In genomic region chr5:67031689-67032088, GRCh38 we compare ENCODE assay signal across 11 cellular contexts.
A peak's percentile ranks its signal among the peaks of the same experiment; 100 is the strongest.
DNase-seq lines count a peak whose midpoint lies in the region; ATAC-seq and TF ChIP-seq lines count a peak whose summit lies in the region.
"Had no signal": no experiment of that assay in that cellular context is flagged by ENCODE, and none has a peak within 500 bp of the region (broad histone marks: within the 10 kb centered on the region; RNA-seq: fewer than 3 reads in every experiment).

No MANE protein-coding gene starts in this region.

- TF ChIP-seq EP300 in esophagus muscularis mucosa (IDR thresholded peaks at IDR 0.05): no peak

- H3K27me3 Mint-ChIP-seq in activated CD4-positive, alpha-beta memory T cell treated with anti-CD3 and anti-CD28 coated beads for 36 hours: no peaks in the 10 kb centered on the region
- no peaks in the 10 kb centered on the region for H3K27me3 Mint-ChIP-seq in activated CD4-positive, alpha-beta memory T cell treated with anti-CD3 and anti-CD28 coated beads, Interleukin-2, amount 10 ng/mL, durations not matched to agents 7 days and 5 days
- H3K27me3 Mint-ChIP-seq in T-helper 2 cell treated with Interferon-gamma antibody and Interleukin-4, amounts not matched to agents 5 μg/mL and 100 μg/mL, for 36 hours (ENCODE audit: low read depth): no peaks in the 10 kb centered on the region

- H3K9me3 Mint-ChIP-seq in activated CD4-positive, alpha-beta memory T cell treated with anti-CD3 and anti-CD28 coated beads for 36 hours: no peaks in the 10 kb centered on the region
- no peaks in the 10 kb centered on the region for H3K9me3 Mint-ChIP-seq in activated CD4-positive, alpha-beta memory T cell treated with anti-CD3 and anti-CD28 coated beads, Interleukin-2, amount 10 ng/mL, durations not matched to agents 7 days and 5 days
- H3K9me3 Mint-ChIP-seq in T-helper 2 cell treated with Interferon-gamma antibody and Interleukin-4, amounts not matched to agents 5 μg/mL and 100 μg/mL, for 36 hours: no peaks in the 10 kb centered on the region

- POLR2A ChIA-PET in activated CD4-positive, alpha-beta memory T cell treated with anti-CD3 and anti-CD28 coated beads for 36 hours (lab: Charles Lee): interaction anchor here (0.9 to 1.6 kb wide), 3 partner anchors 9 to 19 kb away, joined by 3 to 4 read pairs (median 4); no protein-coding TSS in a partner anchor
- POLR2A ChIA-PET in activated CD4-positive, alpha-beta memory T cell treated with anti-CD3 and anti-CD28 coated beads, Interleukin-2, amount 10 ng/mL, durations not matched to agents 7 days and 5 days (lab: Charles Lee): no interaction called here

- TF ChIP-seq CTCF in esophagus muscularis mucosa (IDR thresholded peaks at IDR 0.05) (no peak), psoas muscle (IDR thresholded peaks at IDR 0.05) (no peak), GM20000 (IDR thresholded peaks at IDR 0.05; ENCODE audit: extremely low read depth, missing control alignments) (no peak), upper lobe of right lung (IDR thresholded peaks at IDR 0.05) (no peak)

- no peak overlapping the region for H3K4me3 ChIP-seq in esophagus muscularis mucosa
- H3K4me3 ChIP-seq in psoas muscle: peak overlapping the region; percentile 26
- H3K4me3 ChIP-seq in upper lobe of right lung: no peak overlapping the region
- H3K4me3 ChIP-seq: sigmoid colon had no signal

- intact Hi-C loops in activated CD4-positive, alpha-beta memory T cell treated with anti-CD3 and anti-CD28 coated beads for 36 hours (cut with micrococcal nuclease): loop anchor here (1.0 to 5.0 kb wide), 4 partner anchors 10 to 36 kb away; no protein-coding TSS in a partner anchor
- intact Hi-C loops in esophagus muscularis mucosa (cut with DNase I) (no loop called here), psoas muscle (cut with DNase I) (no loop called here), upper lobe of right lung (cut with DNase I) (no loop called here)

- CTCF ChIA-PET in activated CD4-positive, alpha-beta memory T cell treated with anti-CD3 and anti-CD28 coated beads for 36 hours (lab: Charles Lee): no interaction called here
- CTCF ChIA-PET in activated CD4-positive, alpha-beta memory T cell treated with anti-CD3 and anti-CD28 coated beads, Interleukin-2, amount 10 ng/mL, durations not matched to agents 7 days and 5 days (lab: Charles Lee): no interaction called here

- H3K9me3 ChIP-seq in esophagus muscularis mucosa (no peaks in the 10 kb centered on the region), psoas muscle (no peaks in the 10 kb centered on the region), upper lobe of right lung (no peaks in the 10 kb centered on the region)
- H3K9me3 ChIP-seq: sigmoid colon had no signal

- ATAC-seq in psoas muscle (peak; percentile 53 to 69 (median 64)), upper lobe of right lung (no peak)

- H3K4me1 ChIP-seq in esophagus muscularis mucosa (peaks cover 38 to 86% (median 65%) of the 10 kb centered on the region in 4 donors), psoas muscle (peaks cover 64% of the 10 kb centered on the region), upper lobe of right lung (peaks cover 50% of the 10 kb centered on the region)

- peaks cover 70% of the 10 kb centered on the region for H3K4me1 Mint-ChIP-seq in activated CD4-positive, alpha-beta memory T cell treated with anti-CD3 and anti-CD28 coated beads for 36 hours (ENCODE audit: low read depth)
- peaks cover 46% of the 10 kb centered on the region for H3K4me1 Mint-ChIP-seq in activated CD4-positive, alpha-beta memory T cell treated with anti-CD3 and anti-CD28 coated beads, Interleukin-2, amount 10 ng/mL, durations not matched to agents 7 days and 5 days
- peaks cover 23% of the 10 kb centered on the region for H3K4me1 Mint-ChIP-seq in T-helper 2 cell treated with Interferon-gamma antibody and Interleukin-4, amounts not matched to agents 5 μg/mL and 100 μg/mL, for 36 hours (ENCODE audit: low read depth)

- TF ChIP-seq POLR2A in esophagus muscularis mucosa (IDR thresholded peaks at IDR 0.05; ENCODE audit: low read depth): no peak

- no peaks in the 10 kb centered on the region for H3K27me3 ChIP-seq in esophagus muscularis mucosa
- no peaks in the 10 kb centered on the region for H3K27me3 ChIP-seq in psoas muscle (ENCODE audit: insufficient read depth in 3 of 3, low read length in 2 of 3)
- no peaks in the 10 kb centered on the region for H3K27me3 ChIP-seq in upper lobe of right lung
- H3K27me3 ChIP-seq: sigmoid colon had no signal

- no peak overlapping the region for H3K4me3 Mint-ChIP-seq in activated CD4-positive, alpha-beta memory T cell treated with anti-CD3 and anti-CD28 coated beads for 36 hours
- H3K4me3 Mint-ChIP-seq in activated CD4-positive, alpha-beta memory T cell treated with anti-CD3 and anti-CD28 coated beads, Interleukin-2, amount 10 ng/mL, durations not matched to agents 7 days and 5 days: no peak overlapping the region
- no peak overlapping the region for H3K4me3 Mint-ChIP-seq in T-helper 2 cell treated with Interferon-gamma antibody and Interleukin-4, amounts not matched to agents 5 μg/mL and 100 μg/mL, for 36 hours

- WGBS in esophagus muscularis mucosa: 32% methylated on average over 3 of the region's 3 CpGs
- 30 to 42% (median 40%) methylated on average over 3 of the region's 3 CpGs for WGBS in psoas muscle, 3 donors

- H3K27ac ChIP-seq in esophagus muscularis mucosa (replicated peaks in 1 of 4): peak overlapping the region; percentile 10 to 67 (median 60)
- H3K27ac ChIP-seq in psoas muscle: peak overlapping the region; percentile 58
- no peak overlapping the region for H3K27ac ChIP-seq in upper lobe of right lung

- no peaks in the 10 kb centered on the region for H3K36me3 ChIP-seq in esophagus muscularis mucosa
- no peaks in the 10 kb centered on the region for H3K36me3 ChIP-seq in psoas muscle (ENCODE audit: insufficient read depth in 1 of 2, low read depth in 1 of 2)
- no peaks in the 10 kb centered on the region for H3K36me3 ChIP-seq in upper lobe of right lung
- H3K36me3 ChIP-seq: sigmoid colon had no signal

- peak overlapping the region; percentile 69 for H3K27ac Mint-ChIP-seq in activated CD4-positive, alpha-beta memory T cell treated with anti-CD3 and anti-CD28 coated beads for 36 hours
- H3K27ac Mint-ChIP-seq in activated CD4-positive, alpha-beta memory T cell treated with anti-CD3 and anti-CD28 coated beads, Interleukin-2, amount 10 ng/mL, durations not matched to agents 7 days and 5 days: no peak overlapping the region
- H3K27ac Mint-ChIP-seq in T-helper 2 cell treated with Interferon-gamma antibody and Interleukin-4, amounts not matched to agents 5 μg/mL and 100 μg/mL, for 36 hours: no peak overlapping the region

- H3K36me3 Mint-ChIP-seq in activated CD4-positive, alpha-beta memory T cell treated with anti-CD3 and anti-CD28 coated beads for 36 hours: peaks cover 3% of the 10 kb centered on the region
- H3K36me3 Mint-ChIP-seq in activated CD4-positive, alpha-beta memory T cell treated with anti-CD3 and anti-CD28 coated beads, Interleukin-2, amount 10 ng/mL, durations not matched to agents 7 days and 5 days (ENCODE audit: low read depth): peaks cover 9% of the 10 kb centered on the region
- H3K36me3 Mint-ChIP-seq in T-helper 2 cell treated with Interferon-gamma antibody and Interleukin-4, amounts not matched to agents 5 μg/mL and 100 μg/mL, for 36 hours (ENCODE audit: low read depth): no peaks in the 10 kb centered on the region

- DNase-seq in activated CD4-positive, alpha-beta memory T cell treated with anti-CD3 and anti-CD28 coated beads for 36 hours: peak; percentile 22
- no peak for DNase-seq in activated CD4-positive, alpha-beta memory T cell treated with anti-CD3 and anti-CD28 coated beads, Interleukin-2, amount 10 ng/mL, durations not matched to agents 7 days and 5 days
- peak; percentile 21 for DNase-seq in T-helper 2 cell treated with Interferon-gamma antibody and Interleukin-4, amounts not matched to agents 5 μg/mL and 100 μg/mL, for 36 hours (ENCODE audit: low spot score)
- no peak for DNase-seq in esophagus muscularis mucosa (ENCODE audit: extremely low spot score)
- no peak for DNase-seq in psoas muscle
- DNase-seq in NCI-H510A (lab: John Stamatoyannopoulos, UW): no peak
- DNase-seq in GM20000 (ENCODE audit: low spot score): no peak
- no peak for DNase-seq in upper lobe of right lung
- DNase-seq: NCI-H146, sigmoid colon, T-helper 9 cell had no signal

Comparison
In these comparisons a context has a peak if more than half of its experiments do, and no peak if none do; other contexts are left out.
1. DNase-seq: peak in activated CD4-positive, alpha-beta memory T cell treated with anti-CD3 and anti-CD28 coated beads for 36 hours (single experiment) and T-helper 2 cell treated with Interferon-gamma antibody and Interleukin-4, amounts not matched to agents 5 μg/mL and 100 μg/mL, for 36 hours (single experiment); none in activated CD4-positive, alpha-beta memory T cell treated with anti-CD3 and anti-CD28 coated beads, Interleukin-2, amount 10 ng/mL, durations not matched to agents 7 days and 5 days (single experiment), esophagus muscularis mucosa (single experiment), psoas muscle (0 of 2), NCI-H510A (single experiment), GM20000 (single experiment) and upper lobe of right lung (single experiment).